In genomic region chr22:49292909-49293308, GRCh38 we compare ENCODE assay signal across 28 cellular contexts.
"Had no signal": no experiment of that assay in that cellular context is flagged by ENCODE, and none has a peak within 500 bp of the region (broad histone marks: within the 10 kb centered on the region; RNA-seq: fewer than 3 reads in every experiment).

No MANE protein-coding gene starts in this region.

- H3K27ac ChIP-seq: body of pancreas, lower lobe of right lung, right lobe of liver, skin epidermis, thoracic aorta, WERI-Rb-1 had no signal

- H3K4me2 ChIP-seq: SK-N-SH had no signal

- H3K4me3 ChIP-seq: body of pancreas, lower lobe of right lung, right lobe of liver, skin epidermis, thoracic aorta had no signal

- H3K9me3 Mint-ChIP-seq: activated CD4-positive, alpha-beta memory T cell treated with anti-CD3 and anti-CD28 coated beads, Interleukin-2, amount 10 ng/mL, durations not matched to agents 7 days and 5 days had no signal

- DNase-seq: activated CD4-positive, alpha-beta memory T cell treated with anti-CD3 and anti-CD28 coated beads, Interleukin-2, amount 10 ng/mL, durations not matched to agents 7 days and 5 days; activated CD4-positive, alpha-beta T cell treated with anti-CD3 and anti-CD28 coated beads for 1 hour; activated CD4-positive, alpha-beta T cell treated with anti-CD3 and anti-CD28 coated beads, Interleukin-2, amount 10 ng/mL, durations not matched to agents 7 days and 5 days; activated naive CD4-positive, alpha-beta T cell treated with Interleukin-2 at 50 U/mL for 16 hours; activated T-cell treated with anti-CD3 and anti-CD28 coated beads, Interleukin-2, amount 50 U/mL, for 48 hours; aorta; body of pancreas; cerebellar nuclear complex; cortex of kidney; foreskin fibroblast; hypothalamus; immature natural killer cell; lower lobe of right lung; mesenchymal stem cell; right lobe of liver; SK-N-SH; stimulated activated CD4-positive, alpha-beta T cell treated with anti-CD3 and anti-CD28 coated beads, Interleukin-12 subunit alpha, Interleukin-12 subunit beta, amount 100 ng/mL, for 4 hours; stimulated activated CD4-positive, alpha-beta T cell treated with anti-CD3 and anti-CD28 coated beads, Interleukin-4, amount 100 ng/mL, for 1 hour; stimulated activated naive CD8-positive, alpha-beta T cell treated with anti-CD3 and anti-CD28 coated beads, Interleukin-15, Interleukin-2, amounts not matched to agents 100 U/mL and 50 U/mL, for 24 hours; SW 1271; T1000; WERI-Rb-1 had no signal

- H3K27me3 ChIP-seq: body of pancreas, right lobe of liver had no signal

- H3K4me3 Mint-ChIP-seq: activated CD4-positive, alpha-beta memory T cell treated with anti-CD3 and anti-CD28 coated beads, Interleukin-2, amount 10 ng/mL, durations not matched to agents 7 days and 5 days; activated CD4-positive, alpha-beta T cell treated with anti-CD3 and anti-CD28 coated beads, Interleukin-2, amount 10 ng/mL, durations not matched to agents 7 days and 5 days; activated naive CD8-positive, alpha-beta T cell; immature natural killer cell; natural killer cell treated with Interleukin-12 subunit alpha and Interleukin-12 subunit beta and Interleukin-15 and Interleukin-18, amount 100 ng/mL, for 72 hours; T-helper 1 cell treated with Interleukin-12 subunit alpha and Interleukin-12 subunit beta and Interleukin-4 antibody, amounts not matched to agents 30 μg/mL and 1 μg/mL, for 36 hours had no signal

- H3K27ac Mint-ChIP-seq: activated CD4-positive, alpha-beta memory T cell treated with anti-CD3 and anti-CD28 coated beads, Interleukin-2, amount 10 ng/mL, durations not matched to agents 7 days and 5 days; activated CD4-positive, alpha-beta T cell treated with anti-CD3 and anti-CD28 coated beads, Interleukin-2, amount 10 ng/mL, durations not matched to agents 7 days and 5 days; activated naive CD8-positive, alpha-beta T cell; activated T-helper 2 cell treated with anti-CD3 and anti-CD28 coated beads, Interferon-gamma antibody, Interleukin-2, Interleukin-4, amounts not matched to agents 10 μg/mL and 5 μg/mL and 100 μg/mL, durations not matched to agents 14 hours and 24 hours and 36 hours; immature natural killer cell; natural killer cell treated with Interleukin-12 subunit alpha and Interleukin-12 subunit beta and Interleukin-15 and Interleukin-18, amount 100 ng/mL, for 72 hours; T-helper 1 cell treated with Interleukin-12 subunit alpha and Interleukin-12 subunit beta and Interleukin-4 antibody, amounts not matched to agents 30 μg/mL and 1 μg/mL, for 36 hours had no signal

- H3K9ac ChIP-seq: SK-N-SH had no signal

- H3K36me3 ChIP-seq: lower lobe of right lung, right lobe of liver, thoracic aorta, WERI-Rb-1 had no signal

- ATAC-seq: body of pancreas; lower lobe of right lung; natural killer cell treated with Interleukin-12 subunit alpha and Interleukin-12 subunit beta and Interleukin-15 and Interleukin-18, amount 100 ng/mL, for 72 hours; right lobe of liver; stimulated activated naive CD8-positive, alpha-beta T cell treated with anti-CD3 and anti-CD28 coated beads, Interleukin-15, Interleukin-2, amounts not matched to agents 100 U/mL and 50 U/mL, for 24 hours had no signal

- H3K4me1 Mint-ChIP-seq: activated CD4-positive, alpha-beta memory T cell treated with anti-CD3 and anti-CD28 coated beads, Interleukin-2, amount 10 ng/mL, durations not matched to agents 7 days and 5 days; activated CD4-positive, alpha-beta T cell treated with anti-CD3 and anti-CD28 coated beads, Interleukin-2, amount 10 ng/mL, durations not matched to agents 7 days and 5 days; immature natural killer cell had no signal

- H3K4me1 ChIP-seq: body of pancreas, lower lobe of right lung, right lobe of liver had no signal

- H3K27me3 Mint-ChIP-seq: activated CD4-positive, alpha-beta memory T cell treated with anti-CD3 and anti-CD28 coated beads, Interleukin-2, amount 10 ng/mL, durations not matched to agents 7 days and 5 days; activated CD4-positive, alpha-beta T cell treated with anti-CD3 and anti-CD28 coated beads, Interleukin-2, amount 10 ng/mL, durations not matched to agents 7 days and 5 days; activated naive CD8-positive, alpha-beta T cell had no signal

- H3K9me3 ChIP-seq: body of pancreas, right lobe of liver, SK-N-SH had no signal
